Comparison of ENCODE assay signal across 8 cellular contexts in the genomic region with DNA sequence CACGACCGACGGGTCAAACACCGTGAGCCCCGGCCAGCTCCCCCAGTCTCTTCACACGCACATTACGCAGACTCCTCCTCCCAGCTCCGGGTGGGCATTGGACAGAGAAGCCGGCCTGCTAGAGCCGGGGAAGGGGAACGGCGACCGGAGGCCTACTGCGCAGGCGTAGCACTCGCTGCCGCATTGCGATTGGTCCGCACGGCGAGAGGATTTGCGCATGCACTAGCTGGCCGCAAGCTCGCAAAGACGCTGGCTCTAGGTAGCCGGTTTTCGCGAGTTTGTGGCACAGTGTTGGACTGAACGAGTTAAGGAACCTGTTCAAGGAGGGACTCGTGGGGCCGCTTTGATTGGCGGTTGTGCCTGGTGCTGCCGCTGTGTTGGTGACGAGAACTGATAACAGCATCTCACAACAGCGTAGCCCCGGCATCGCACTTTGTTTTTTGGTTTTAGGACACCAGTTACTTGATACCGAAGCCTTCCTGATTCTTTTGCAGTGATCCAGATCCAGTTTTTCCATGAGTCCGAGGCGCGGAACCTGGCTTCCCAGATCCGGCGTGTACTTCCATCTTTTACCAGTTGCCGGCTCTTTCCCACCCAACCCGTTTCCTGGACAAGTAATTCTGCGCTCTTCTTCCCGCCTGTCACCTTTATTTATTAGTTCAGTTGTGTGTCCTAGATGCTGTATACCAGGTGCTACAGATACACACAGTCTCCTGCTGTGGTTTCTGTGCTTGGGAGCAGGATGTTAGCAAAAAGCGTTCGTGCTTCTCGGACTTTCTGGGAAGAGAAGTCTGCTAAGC. TPM values are rescaled to one million over a fixed set of nuclear protein-coding genes. Genes with fewer than 3 reads are reported as not detected.
A peak's percentile ranks its signal among the peaks of the same experiment; 100 is the strongest.
DNase-seq lines count a peak whose midpoint lies in the region; ATAC-seq, FAIRE-seq and TF ChIP-seq lines count a peak whose summit lies in the region.

AIFM1 (minus strand) TSS at position 139 of the 800 bp plus-strand sequence. CDS start 185 bp downstream, outside the sequence.

- TF ChIP-seq POLR2A in esophagus muscularis mucosa (IDR thresholded peaks at IDR 0.05; ENCODE audit: low read depth), result no peak

- TF ChIP-seq CTCF in esophagus muscularis mucosa (IDR thresholded peaks at IDR 0.05), result peak in 1 of 3 experiments; percentile 8

- no peak for TF ChIP-seq EP300 in esophagus muscularis mucosa (IDR thresholded peaks at IDR 0.05)

- peak within 1 kb of the TSS; percentile 87 to 93 for H3K4me3 Mint-ChIP-seq in activated T-cell treated with anti-CD3 and anti-CD28 coated beads, Interleukin-2, amount 50 U/mL, for 72 hours

- H3K27ac ChIP-seq in KOPT-K1 (ENCODE audit: low read depth, low read length, poor library complexity, severe bottlenecking) (peak within 1 kb of the TSS; percentile 84), esophagus muscularis mucosa (replicated peaks in 1 of 4) (peak within 1 kb of the TSS; percentile 85 to 91 (median 88)), muscle layer of duodenum (ENCODE audit: low read length) (peak within 1 kb of the TSS; percentile 88)

- WGBS in esophagus muscularis mucosa, result 27% methylated on average over 37 of the region's 50 CpGs

- H3K36me3 ChIP-seq in KOPT-K1 (ENCODE audit: insufficient read depth, low read length) (peaks cover 14% of the 10 kb centered on the region), esophagus muscularis mucosa (no peaks in the 10 kb centered on the region), muscle layer of duodenum (ENCODE audit: control insufficient read depth in 1 of 2, insufficient read depth in 2 of 2, low read length in 2 of 2) (no peaks in the 10 kb centered on the region)

- H3K27me3 Mint-ChIP-seq in activated T-cell treated with anti-CD3 and anti-CD28 coated beads, Interleukin-2, amount 50 U/mL, for 72 hours (ENCODE audit: low read depth), result no peaks in the 10 kb centered on the region

- FAIRE-seq in RCC 7860 (lab: Jason Lieb, UNC), result peak; percentile 55

- no peaks in the 10 kb centered on the region for H3K9me3 Mint-ChIP-seq in activated T-cell treated with anti-CD3 and anti-CD28 coated beads, Interleukin-2, amount 50 U/mL, for 72 hours

- no peaks in the 10 kb centered on the region for H3K36me3 Mint-ChIP-seq in activated T-cell treated with anti-CD3 and anti-CD28 coated beads, Interleukin-2, amount 50 U/mL, for 72 hours (ENCODE audit: insufficient read depth in 2 of 2)

- peak within 1 kb of the TSS; percentile 90 for H3K27ac Mint-ChIP-seq in activated T-cell treated with anti-CD3 and anti-CD28 coated beads, Interleukin-2, amount 50 U/mL, for 72 hours

- ATAC-seq in GM21786 (IDR thresholded peaks at IDR 0.05; ENCODE audit: unreplicated experiment), result peak; percentile 83
- peak; percentile 91 to 93 for ATAC-seq in activated T-cell treated with anti-CD3 and anti-CD28 coated beads, Interleukin-2, amount 50 U/mL, for 72 hours (replicated peaks in 1 of 2)

- H3K27me3 ChIP-seq in esophagus muscularis mucosa (no peaks in the 10 kb centered on the region), muscle layer of duodenum (ENCODE audit: low read depth, low read length) (no peaks in the 10 kb centered on the region)

- DNase-seq in DMS53 treated with DMSO at 0.1 percent for 48 hours (lab: John Stamatoyannopoulos, UW; ENCODE audit: unreplicated experiment) (peak; percentile 90), RCC 7860 (ENCODE audit: low spot score) (peak; percentile 88), esophagus muscularis mucosa (ENCODE audit: extremely low spot score) (peak; percentile 96)
- peak; percentile 88 to 92 for DNase-seq in activated T-cell treated with anti-CD3 and anti-CD28 coated beads, Interleukin-2, amount 50 U/mL, for 72 hours
- peak; percentile 74 to 81 for DNase-seq in stimulated activated CD8-positive, alpha-beta memory T cell treated with anti-CD3 and anti-CD28 coated beads, Interleukin-7, amount 100 ng/mL, for 4 hours (ENCODE audit: low read depth in 2 of 2)

- H3K4me3 ChIP-seq in esophagus muscularis mucosa, result peak within 1 kb of the TSS; percentile 59 to 67 (median 64)
- H3K4me3 ChIP-seq in muscle layer of duodenum (ENCODE audit: low read depth in 1 of 2, low read length in 2 of 2), result peak within 1 kb of the TSS; percentile 68 to 77

- no peaks in the 10 kb centered on the region for H3K9me3 ChIP-seq in KOPT-K1 (ENCODE audit: insufficient read depth, low read length, poor library complexity, severe bottlenecking)
- H3K9me3 ChIP-seq in esophagus muscularis mucosa, result no peaks in the 10 kb centered on the region
- no peaks in the 10 kb centered on the region for H3K9me3 ChIP-seq in muscle layer of duodenum (ENCODE audit: control insufficient read depth in 1 of 2, low read length in 2 of 2)

- intact Hi-C loops in esophagus muscularis mucosa (cut with DNase I), result no loop called here

- H3K4me1 ChIP-seq in esophagus muscularis mucosa (peaks cover 11 to 32% (median 26%) of the 10 kb centered on the region in 4 donors), muscle layer of duodenum (ENCODE audit: control insufficient read depth in 1 of 2, insufficient read depth in 2 of 2, low read length in 2 of 2) (peaks cover 0 to 9% of the 10 kb centered on the region in 2 donors)

- peaks cover 22% of the 10 kb centered on the region for H3K4me1 Mint-ChIP-seq in activated T-cell treated with anti-CD3 and anti-CD28 coated beads, Interleukin-2, amount 50 U/mL, for 72 hours (ENCODE audit: low read depth)

RNA-seq across cellular contexts. Expression of gene AIFM1, which starts in this region (rescaled TPM):
- total RNA-seq in activated T-cell treated with anti-CD3 and anti-CD28 coated beads, Interleukin-2, amount 50 U/mL, for 72 hours, result 10 to 100 TPM; 40.6 to 45.6 TPM
- total RNA-seq in esophagus muscularis mucosa, result 10 to 100 TPM; 15.9 to 23.4 (median 21.6) TPM

Comparison
In these comparisons a context has a peak if more than half of its experiments do, and no peak if none do; other contexts are left out.
1. Peak in every context shown above with its lines: DNase-seq, ATAC-seq, H3K4me3 ChIP-seq and H3K27ac ChIP-seq.